10 cellular contexts compared by ENCODE assay signal in the genomic region with DNA sequence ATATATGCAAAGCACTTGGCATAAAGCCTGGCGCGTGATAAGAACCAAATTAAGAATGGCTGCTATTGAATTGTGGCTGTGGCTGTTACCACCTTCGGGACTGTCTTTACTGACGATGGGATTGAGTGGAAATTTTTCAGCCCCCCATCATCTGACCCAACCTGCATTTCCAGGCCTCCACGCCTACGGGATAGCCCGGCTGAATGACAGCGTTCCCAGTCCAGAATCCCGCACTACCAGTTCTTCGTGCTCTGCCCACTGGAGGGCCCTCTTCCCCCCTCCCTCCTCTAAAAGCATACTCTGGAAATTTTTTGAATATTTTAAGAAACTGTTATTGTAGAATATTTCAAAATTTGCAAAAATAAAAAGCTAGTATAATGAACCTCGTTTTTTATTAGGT. TPM values are rescaled to one million over a fixed set of nuclear protein-coding genes. Genes with fewer than 3 reads are reported as not detected.
A peak's percentile ranks its signal among the peaks of the same experiment; 100 is the strongest.
DNase-seq lines count a peak whose midpoint lies in the region; ATAC-seq and TF ChIP-seq lines count a peak whose summit lies in the region.
"Had no signal": no experiment of that assay in that cellular context is flagged by ENCODE, and none has a peak within 500 bp of the region (broad histone marks: within the 10 kb centered on the region; RNA-seq: fewer than 3 reads in every experiment).

No MANE protein-coding gene starts in this region.

- H3K27ac ChIP-seq in 22Rv1 (peak overlapping the region; percentile 78), PC-3 (ENCODE audit: low read length) (no peak overlapping the region)

- H3F3A ChIP-seq in PC-3 (ENCODE audit: low read length, unreplicated experiment): no peaks in the 10 kb centered on the region

- H3K4me3 Mint-ChIP-seq in neural crest cell: no peak overlapping the region
- H3K4me3 Mint-ChIP-seq: CD8-positive, alpha-beta T cell had no signal

- CTCF ChIA-PET in PC-3 (lab: Charles Lee): no interaction called here

- no peak overlapping the region for H3K4me2 ChIP-seq in PC-3 (ENCODE audit: low read length)

- H3K9me3 ChIP-seq in PC-3 (ENCODE audit: low read length): no peaks in the 10 kb centered on the region

- ATAC-seq in PC-3: no peak
- ATAC-seq in HG03039 (IDR thresholded peaks at IDR 0.05; ENCODE audit: unreplicated experiment): no peak
- ATAC-seq: CD8-positive, alpha-beta T cell had no signal

- no peaks in the 10 kb centered on the region for H3K36me3 ChIP-seq in PC-3 (ENCODE audit: low read depth, low read length)

- H3K27me3 Mint-ChIP-seq in neural crest cell (ENCODE audit: low read depth): peaks cover 17% of the 10 kb centered on the region

- H2AFZ ChIP-seq in PC-3 (ENCODE audit: low read length): no peak overlapping the region

- no peaks in the 10 kb centered on the region for H3K9me2 ChIP-seq in PC-3 (replicated peaks; ENCODE audit: low read length)

- no peaks in the 10 kb centered on the region for H3K79me2 ChIP-seq in PC-3 (ENCODE audit: low read length)

- BruUV-seq in PC-3 (replicated peaks; lab: Mats Ljungman, UMichigan): no TSS peak

- DNase-seq in COLO668 (lab: John Stamatoyannopoulos, UW; ENCODE audit: unreplicated experiment) (peak; percentile 4), PC-3 (peak; percentile 35), neural crest cell (ENCODE audit: low read depth, low spot score) (no peak), AML-193 (lab: John Stamatoyannopoulos, UW) (no peak), GF-D8 (lab: John Stamatoyannopoulos, UW) (no peak)
- DNase-seq: CD8-positive, alpha-beta T cell; DND-41; GOT3 had no signal

- H3K27me3 ChIP-seq in PC-3 (ENCODE audit: low read length): no peaks in the 10 kb centered on the region

- no peak overlapping the region for H3K9ac ChIP-seq in PC-3 (ENCODE audit: low read length)

- H3K4me1 ChIP-seq in PC-3 (ENCODE audit: insufficient read depth, low read length): no peaks in the 10 kb centered on the region

- H3K9me3 Mint-ChIP-seq in neural crest cell: no peaks in the 10 kb centered on the region
- H3K9me3 Mint-ChIP-seq: CD8-positive, alpha-beta T cell had no signal

- no peak overlapping the region for H3K27ac Mint-ChIP-seq in neural crest cell (ENCODE audit: unreplicated experiment)
- H3K27ac Mint-ChIP-seq: CD8-positive, alpha-beta T cell had no signal

- TF ChIP-seq CTCF in 22Rv1 (IDR thresholded peaks at IDR 0.05) (peak; percentile 75), PC-3 (conservative IDR thresholded peaks at IDR 0.05; ENCODE audit: low read depth, low read length) (peak; percentile 42; the same call in 1 of the 2 replicates), neural crest cell (conservative IDR thresholded peaks at IDR 0.05) (peak; percentile 43)

- no peak overlapping the region for H3K4me3 ChIP-seq in PC-3 (ENCODE audit: low read length)

- POLR2A ChIA-PET in PC-3 (lab: Charles Lee; ENCODE audit: unreplicated experiment): no interaction called here

- no peaks in the 10 kb centered on the region for H4K20me1 ChIP-seq in PC-3 (ENCODE audit: low read length)

- intact Hi-C loops in PC-3 (cut with micrococcal nuclease): no loop called here

- H3K36me3 Mint-ChIP-seq in neural crest cell (ENCODE audit: low read depth): no peaks in the 10 kb centered on the region
- H3K36me3 Mint-ChIP-seq: CD8-positive, alpha-beta T cell had no signal

- H3K4me1 Mint-ChIP-seq in neural crest cell: no peaks in the 10 kb centered on the region

RNA-seq across cellular contexts. Expression of a gene that starts 11.0 kb away (rescaled TPM):
- total RNA-seq in PC-3 (2014; rRNA removed) (not detected in 2 replicates), neural crest cell (not detected in 2 replicates)
- total RNA-seq: CD8-positive, alpha-beta T cell had no signal

RNA-seq across cellular contexts. Expression of a gene that starts 31.2 kb away (rescaled TPM):
- total RNA-seq in PC-3 (2014; rRNA removed) (not detected in 2 replicates), neural crest cell (not detected in 2 replicates)

RNA-seq across cellular contexts. Expression of a gene that starts 34.2 kb away (rescaled TPM):
- total RNA-seq in PC-3 (2014; rRNA removed) (128 and 144 TPM in 2 replicates), neural crest cell (not detected in 2 replicates)

RNA-seq across cellular contexts. Expression of a gene that starts 48.8 kb away (rescaled TPM):
- total RNA-seq in PC-3 (2014; rRNA removed): 0.26 and 2.1 TPM in 2 replicates
- total RNA-seq in neural crest cell: 0.20 and 0.21 TPM in 2 replicates
- total RNA-seq: CD8-positive, alpha-beta T cell had no signal

RNA-seq across cellular contexts. Expression of a gene that starts 54.0 kb away (rescaled TPM):
- not detected in 2 replicates for total RNA-seq in PC-3 (2014; rRNA removed)
- not detected in 2 replicates for total RNA-seq in neural crest cell
- total RNA-seq: CD8-positive, alpha-beta T cell had no signal

Comparison
In these comparisons a context has a peak if more than half of its experiments do, and no peak if none do; other contexts are left out.
1. DNase-seq: peak in COLO668 (single experiment) and PC-3 (single experiment); none in neural crest cell (single experiment), AML-193 (0 of 2) and GF-D8 (single experiment).
2. RNA of a gene that starts 34.2 kb away (total RNA-seq): 128 to 144 TPM in PC-3; not detected in neural crest cell; every median in the first group is over 100 times any median in the second.
3. Peak in every context shown above with its lines, with median percentiles within 50 percentile points of each other: CTCF ChIP-seq.